ENCODE assay signal across 5 cellular contexts in the genomic region with DNA sequence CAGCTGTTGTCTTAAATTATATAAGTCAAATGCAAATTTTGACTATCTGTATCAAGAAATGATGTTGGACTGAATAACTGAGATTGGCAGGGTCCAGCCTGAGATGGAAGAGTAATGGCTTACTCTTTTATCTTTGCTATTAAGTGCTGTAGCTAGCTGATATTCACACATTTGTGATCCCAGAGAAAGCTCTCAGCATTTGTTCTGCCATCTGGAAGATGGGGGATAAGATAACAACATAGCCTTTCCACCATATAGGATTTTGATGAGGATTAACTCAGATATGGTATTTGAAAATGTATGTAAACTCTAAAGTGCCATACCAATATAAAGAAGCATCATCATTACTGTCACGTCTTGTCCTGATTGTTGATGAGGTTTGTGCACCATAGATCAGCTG.
"Had no signal": no experiment of that assay in that cellular context is flagged by ENCODE, and none has a peak within 500 bp of the region (broad histone marks: within the 10 kb centered on the region; RNA-seq: fewer than 3 reads in every experiment).

No MANE protein-coding gene starts in this region.

- DNase-seq: IMR-90, KBM-7 had no signal

- ATAC-seq: HepG2, K562 had no signal

- H3K4me3 ChIP-seq: K562 had no signal

- H3K27ac ChIP-seq: HL-60 had no signal
